ENCODE assay signal across 9 cellular contexts in genomic region chr11:36594316-36594989, GRCh38. TPM values are rescaled to one million over a fixed set of nuclear protein-coding genes. Genes with fewer than 3 reads are reported as not detected.
A peak's percentile ranks its signal among the peaks of the same experiment; 100 is the strongest.
DNase-seq lines count a peak whose midpoint lies in the region; ATAC-seq, FAIRE-seq and TF ChIP-seq lines count a peak whose summit lies in the region.
"Had no signal": no experiment of that assay in that cellular context is flagged by ENCODE, and none has a peak within 500 bp of the region (broad histone marks: within the 10 kb centered on the region; RNA-seq: fewer than 3 reads in every experiment).

Gene IFTAP (plus strand): TSS chr11:36594502. CDS start chr11:36610104, 15,602 bp downstream.

- no peak for TF ChIP-seq RAD21 in A549 (conservative IDR thresholded peaks at IDR 0.05 in 1 of 2, IDR thresholded peaks at IDR 0.05 in 1 of 2)

- in situ Hi-C loops in endometrial microvascular endothelial cells (cut with HindIII; ENCODE audit: inconsistent ontology term, low pct_unique_long_range_greater_than_20kb, low sequenced_read_pairs), result no loop called here

- peak within 1 kb of the TSS; percentile 71 for H3K4me3 ChIP-seq in A549
- H3K4me3 ChIP-seq in lower lobe of right lung, result peak within 1 kb of the TSS; percentile 72

- CTCF ChIA-PET in A549 (lab: Yijun Ruan, JAX), result interaction anchor here (2.2 kb wide), 1 partner anchor 30 kb away, joined by 6 read pairs; no protein-coding TSS in a partner anchor
- CTCF ChIA-PET in activated CD4-positive, alpha-beta T cell treated with anti-CD3 and anti-CD28 coated beads, Interleukin-2, amount 10 ng/mL, durations not matched to agents 7 days and 5 days (lab: Charles Lee), result no interaction called here

- peak within 1 kb of the TSS; percentile 87 for H3K4me3 Mint-ChIP-seq in activated CD4-positive, alpha-beta T cell treated with anti-CD3 and anti-CD28 coated beads, Interleukin-2, amount 10 ng/mL, durations not matched to agents 7 days and 5 days

- H3K27ac ChIP-seq in A549 (peak within 1 kb of the TSS; percentile 72 to 79), lower lobe of right lung (peak within 1 kb of the TSS; percentile 44)

- peaks cover 5% of the 10 kb centered on the region; the same call in 1 of the 3 replicates for H3K4me1 ChIP-seq in A549
- H3K4me1 ChIP-seq in lower lobe of right lung, result peaks cover 8% of the 10 kb centered on the region

- no peak for TF ChIP-seq EP300 in A549 (IDR thresholded peaks at IDR 0.05)

- no peak within 1 kb of the TSS for H3K27ac Mint-ChIP-seq in activated CD4-positive, alpha-beta T cell treated with anti-CD3 and anti-CD28 coated beads, Interleukin-2, amount 10 ng/mL, durations not matched to agents 7 days and 5 days

- H3K36me3 Mint-ChIP-seq in activated CD4-positive, alpha-beta T cell treated with anti-CD3 and anti-CD28 coated beads, Interleukin-2, amount 10 ng/mL, durations not matched to agents 7 days and 5 days (ENCODE audit: low read depth), result no peaks in the 10 kb centered on the region

- H3K27me3 ChIP-seq in lower lobe of right lung (ENCODE audit: low read depth), result peaks cover 8% of the 10 kb centered on the region

- WGBS in A549 (ENCODE audit: missing lambda C conversion rate), result 4% methylated on average over 24 of the region's 29 CpGs

- DNase-seq in A549 (ENCODE audit: low read depth in 1 of 2, low spot score in 1 of 2) (peak; percentile 85 to 90), NCI-H2227 treated with DMSO at 0.1 percent for 48 hours (lab: John Stamatoyannopoulos, UW) (peak; percentile 95), lower lobe of right lung (peak; percentile 59)
- DNase-seq in activated CD4-positive, alpha-beta T cell treated with anti-CD3 and anti-CD28 coated beads, Interleukin-2, amount 10 ng/mL, durations not matched to agents 7 days and 5 days, result peak; percentile 26
- DNase-seq in stimulated activated CD8-positive, alpha-beta memory T cell treated with anti-CD3 and anti-CD28 coated beads, Interleukin-4, amount 100 ng/mL, for 24 hours (ENCODE audit: low read depth), result peak; percentile 1

- peak within 1 kb of the TSS; percentile 77 for H3K4me2 ChIP-seq in A549

- H3K9me3 ChIP-seq in A549, result no peaks in the 10 kb centered on the region
- H3K9me3 ChIP-seq in lower lobe of right lung, result no peaks in the 10 kb centered on the region

- peaks cover 9% of the 10 kb centered on the region for H3K4me1 Mint-ChIP-seq in activated CD4-positive, alpha-beta T cell treated with anti-CD3 and anti-CD28 coated beads, Interleukin-2, amount 10 ng/mL, durations not matched to agents 7 days and 5 days

- intact Hi-C loops in lower lobe of right lung (cut with DNase I), result no loop called here

- peak; percentile 34 for TF ChIP-seq POLR2A in A549 (IDR thresholded peaks at IDR 0.05; ENCODE audit: low read length)

- peaks cover 37% of the 10 kb centered on the region for H3K27me3 Mint-ChIP-seq in activated CD4-positive, alpha-beta T cell treated with anti-CD3 and anti-CD28 coated beads, Interleukin-2, amount 10 ng/mL, durations not matched to agents 7 days and 5 days

- peak; percentile 100 for ATAC-seq in A549
- peak; percentile 51 for ATAC-seq in GM18511 (IDR thresholded peaks at IDR 0.05; ENCODE audit: unreplicated experiment)
- peak; percentile 74 for ATAC-seq in HG03135 (IDR thresholded peaks at IDR 0.05; ENCODE audit: unreplicated experiment)
- ATAC-seq in lower lobe of right lung, result peak; percentile 98 to 100

- no peaks in the 10 kb centered on the region for H3K36me3 ChIP-seq in lower lobe of right lung

- TF ChIP-seq CTCF in A549 (IDR thresholded peaks at IDR 0.05) (no peak), lower lobe of right lung (IDR thresholded peaks at IDR 0.05) (no peak)

- no peaks in the 10 kb centered on the region for H3K9me3 Mint-ChIP-seq in activated CD4-positive, alpha-beta T cell treated with anti-CD3 and anti-CD28 coated beads, Interleukin-2, amount 10 ng/mL, durations not matched to agents 7 days and 5 days

- peak; percentile 97 for FAIRE-seq in A549 (lab: Jason Lieb, UNC)
- FAIRE-seq: GM18507 had no signal

- POLR2A ChIA-PET in A549 (lab: Yijun Ruan, JAX), result no interaction called here
- POLR2A ChIA-PET in activated CD4-positive, alpha-beta T cell treated with anti-CD3 and anti-CD28 coated beads, Interleukin-2, amount 10 ng/mL, durations not matched to agents 7 days and 5 days (lab: Charles Lee), result no interaction called here

TF ChIP-seq in A549, 52 proteins besides CTCF, POLR2A, EP300 and RAD21 (continues in another document):
- no peak for TF ChIP-seq REST (IDR thresholded peaks at IDR 0.05)
- no peak for TF ChIP-seq ESRRA (IDR thresholded peaks at IDR 0.05; ENCODE audit: borderline replicate concordance, low read length)
- TF ChIP-seq PHF8 (IDR thresholded peaks at IDR 0.05; ENCODE audit: borderline replicate concordance, low read depth), result peak; percentile 56; the same call in 1 of the 2 replicates
- no peak for TF ChIP-seq ZSCAN20 (CRISPR knock-in tag; IDR thresholded peaks at IDR 0.05)
- TF ChIP-seq TFCP2L1 (CRISPR knock-in tag; IDR thresholded peaks at IDR 0.05), result no peak
- TF ChIP-seq BCL3 (IDR thresholded peaks at IDR 0.05), result 0 out of 3 replicates have a peak, but pooled peaks have one; percentile 55
- 0 out of 2 replicates have a peak, but pooled peaks have one; percentile 50 for TF ChIP-seq KDM5A (IDR thresholded peaks at IDR 0.05)
- TF ChIP-seq MAX (IDR thresholded peaks at IDR 0.05), result peak; percentile 75
- peak in 1 of 2 experiments; percentile 14; a peak in 1 of 4 replicates for TF ChIP-seq CEBPB (IDR thresholded peaks at IDR 0.05)
- peak; percentile 45 for TF ChIP-seq MAFK (IDR thresholded peaks at IDR 0.05; ENCODE audit: partially characterized antibody)
- no peak for TF ChIP-seq RARB (CRISPR knock-in tag; IDR thresholded peaks at IDR 0.05)
- TF ChIP-seq MYC (IDR thresholded peaks at IDR 0.05; ENCODE audit: borderline replicate concordance, low read length), result no peak
- peak; percentile 14; the same call in 1 of the 2 replicates for TF ChIP-seq ZC3H11A (IDR thresholded peaks at IDR 0.05)
- TF ChIP-seq JUN (IDR thresholded peaks at IDR 0.05), result peak in 1 of 2 experiments; percentile 87; a peak in 2 of 5 replicates
- TF ChIP-seq ATOH8 (CRISPR knock-in tag; IDR thresholded peaks at IDR 0.05; ENCODE audit: low read depth), result peak; percentile 50; the same call in 1 of the 2 replicates
- TF ChIP-seq RFX5 (IDR thresholded peaks at IDR 0.05), result 0 out of 2 replicates have a peak, but pooled peaks have one; percentile 31

RNA-seq across cellular contexts. Expression of gene IFTAP, which starts in this region (rescaled TPM):
- polyA plus RNA-seq in A549 (2011; rRNA removed) (38.7 and 52.4 TPM in 2 replicates), A549 (2017; fragmentation: RNase III; extraction: RNeasy Plus Mini Kit Qiagen cat#74134 plus additional on column Dnase treatment) (33.6 to 38.7 TPM (median 34.7 TPM) in 3 replicates)
- 11.8 and 15.7 TPM in 2 replicates for polyA plus RNA-seq in A549 (2012; cell fraction: cytosol; rRNA removed)
- polyA plus RNA-seq in A549 (2012; cell fraction: nucleus; rRNA removed), result 2.4 and 4.1 TPM in 2 replicates
- 2.7 and 4.1 TPM in 2 replicates for polyA minus RNA-seq in A549 (2011; rRNA and poly(A)+ RNA removed)
- 1 to 10 TPM; 1.5 to 1.8 TPM for total RNA-seq in activated CD4-positive, alpha-beta T cell treated with anti-CD3 and anti-CD28 coated beads, Interleukin-2, amount 10 ng/mL, durations not matched to agents 7 days and 5 days
- total RNA-seq in endometrial microvascular endothelial cells (ENCODE audit: inconsistent ontology term) (38.7 TPM), lower lobe of right lung (15.2 TPM)

Comparison
In these comparisons a context has a peak if more than half of its experiments do, and no peak if none do; other contexts are left out.
1. Peak in every context shown above with its lines: DNase-seq, ATAC-seq, H3K4me3 ChIP-seq and H3K27ac ChIP-seq.
2. DNase-seq: peak in every context shown above with its lines; median percentile 95 in NCI-H2227 treated with DMSO at 0.1 percent for 48 hours; 88 in A549; 59 in lower lobe of right lung; 26 in activated CD4-positive, alpha-beta T cell treated with anti-CD3 and anti-CD28 coated beads, Interleukin-2, amount 10 ng/mL, durations not matched to agents 7 days and 5 days; 1 in stimulated activated CD8-positive, alpha-beta memory T cell treated with anti-CD3 and anti-CD28 coated beads, Interleukin-4, amount 100 ng/mL, for 24 hours.